8 cellular contexts compared by ENCODE assay signal in genomic region chr4:80184053-80184790, GRCh38. TPM values are rescaled to one million over a fixed set of nuclear protein-coding genes. Genes with fewer than 3 reads are reported as not detected.
A peak's percentile ranks its signal among the peaks of the same experiment; 100 is the strongest.
DNase-seq lines count a peak whose midpoint lies in the region; ATAC-seq and TF ChIP-seq lines count a peak whose summit lies in the region.

No MANE protein-coding gene starts in this region.

- H3K4me1 ChIP-seq in Peyer's patch (peaks cover 0 to 7% (median 5%) of the 10 kb centered on the region in 4 donors), osteoblast (ENCODE audit: insufficient read depth, low read length) (peaks cover 30% of the 10 kb centered on the region), testis (peaks cover 15% of the 10 kb centered on the region)

- no peak for TF ChIP-seq POLR2A in Peyer's patch (IDR thresholded peaks at IDR 0.05)
- no peak for TF ChIP-seq POLR2A in testis (IDR thresholded peaks at IDR 0.05)

- DNase-seq in COLO829 (ENCODE audit: low spot score) (peak; percentile 73), HK-2 (ENCODE audit: unreplicated experiment) (peak; percentile 41), Peyer's patch (peak; percentile 86 to 95 (median 90)), activated gamma-delta T cell treated with Interleukin-2 at 50 U/mL for 16 hours (peak; percentile 93), globus pallidus (ENCODE audit: low spot score) (peak; percentile 83), osteoblast (ENCODE audit: insufficient read length, low spot score, missing footprints) (peak; percentile 98), testis (peak; percentile 90)

- H3K27ac ChIP-seq in Peyer's patch (peak overlapping the region; percentile 66 to 78 (median 74)), osteoblast (ENCODE audit: low read depth, low read length) (peak overlapping the region; percentile 91), testis (peak overlapping the region; percentile 78 to 82)

- H3K36me3 ChIP-seq in Peyer's patch (no peaks in the 10 kb centered on the region), osteoblast (ENCODE audit: insufficient read depth, low read length) (no peaks in the 10 kb centered on the region), testis (ENCODE audit: low read depth, missing control alignments) (no peaks in the 10 kb centered on the region)

- H3K4me3 ChIP-seq in Peyer's patch (peak overlapping the region; percentile 54 to 62 (median 61)), osteoblast (ENCODE audit: insufficient read depth, low read length) (peak overlapping the region; percentile 99), testis (peak overlapping the region; percentile 69 to 72)

- H2AFZ ChIP-seq in osteoblast (ENCODE audit: low read length) = peak overlapping the region; percentile 98

- ATAC-seq in GM19467 (IDR thresholded peaks at IDR 0.05; ENCODE audit: unreplicated experiment) = peak; percentile 95

- H3K79me2 ChIP-seq in osteoblast (ENCODE audit: insufficient read depth, low read length) = peaks cover 44% of the 10 kb centered on the region

- WGBS in testis, 2 donors = 0 to 1% methylated on average over 37 to 42 of the region's 45 CpGs

- H3K9me3 ChIP-seq in Peyer's patch = no peaks in the 10 kb centered on the region
- no peaks in the 10 kb centered on the region for H3K9me3 ChIP-seq in osteoblast (ENCODE audit: low read depth, low read length)
- H3K9me3 ChIP-seq in testis = no peaks in the 10 kb centered on the region

- H3K4me2 ChIP-seq in osteoblast (ENCODE audit: insufficient read depth, low read length) = peak overlapping the region; percentile 92

- no peaks in the 10 kb centered on the region for H4K20me1 ChIP-seq in osteoblast (ENCODE audit: insufficient read depth, low read length)

- peaks cover 0 to 4% of the 10 kb centered on the region in 2 donors for H3K27me3 ChIP-seq in Peyer's patch
- no peaks in the 10 kb centered on the region for H3K27me3 ChIP-seq in osteoblast (ENCODE audit: insufficient read depth, low read length)
- H3K27me3 ChIP-seq in testis = peaks cover 5% of the 10 kb centered on the region

- intact Hi-C loops in testis (cut with DNase I; ENCODE audit: low total_unique reads) = loop anchor here (10.0 kb wide), 1 partner anchor 109 kb away; the partner anchor contains the start of gene ANTXR2

- TF ChIP-seq CTCF in Peyer's patch (IDR thresholded peaks at IDR 0.05) (peak; percentile 69 to 95 (median 78)), osteoblast (IDR thresholded peaks at IDR 0.05; ENCODE audit: extremely low read depth, low read depth, low read length) (peak; percentile 79), testis (IDR thresholded peaks at IDR 0.05) (peak; percentile 72 to 86 (median 77))

RNA-seq across cellular contexts. Expression of gene PRDM8, which starts 13.1 kb away (rescaled TPM):
- total RNA-seq in Peyer's patch = 1 to 10 TPM in 2 of 4 donors, under 1 TPM in 2; 0.35 to 5.8 (median 3.3) TPM
- total RNA-seq in osteoblast = 3.6 and 5.0 TPM in 2 replicates
- 1 to 10 TPM; 3.9 to 4.3 TPM for total RNA-seq in testis
- 1.1 TPM for polyA plus RNA-seq in testis (ENCODE audit: insufficient read depth, low read depth, low replicate concordance)

Comparison
In these comparisons a context has a peak if more than half of its experiments do, and no peak if none do; other contexts are left out.
1. Peak in every context shown above with its lines: DNase-seq, ATAC-seq, H3K4me3 ChIP-seq and H3K27ac ChIP-seq.
2. DNase-seq: peak in every context shown above with its lines; median percentile 98 in osteoblast; 93 in activated gamma-delta T cell treated with Interleukin-2 at 50 U/mL for 16 hours; 90 in Peyer's patch; 90 in testis; 83 in globus pallidus; 73 in COLO829; 41 in HK-2.